Comparison of ENCODE assay signal across 17 cellular contexts in genomic region chr15:91970142-91970541, GRCh38.
DNase-seq lines count a peak whose midpoint lies in the region; ATAC-seq, FAIRE-seq and TF ChIP-seq lines count a peak whose summit lies in the region.
"Had no signal": no experiment of that assay in that cellular context is flagged by ENCODE, and none has a peak within 500 bp of the region (broad histone marks: within the 10 kb centered on the region; RNA-seq: fewer than 3 reads in every experiment).

No MANE protein-coding gene starts in this region.

- H3K36me3 ChIP-seq in heart right ventricle, result no peaks in the 10 kb centered on the region
- H3K36me3 ChIP-seq: breast epithelium, tibial nerve had no signal

- no peak overlapping the region for H3K4me3 ChIP-seq in heart right ventricle
- H3K4me3 ChIP-seq: breast epithelium, tibial nerve had no signal

- ATAC-seq in heart right ventricle, result peak; percentile 75 to 87 (median 79)
- no peak for ATAC-seq in HG03457 (IDR thresholded peaks at IDR 0.05; ENCODE audit: unreplicated experiment)
- ATAC-seq in activated CD4-positive, CD25-positive, alpha-beta regulatory T cell treated with anti-CD3 and anti-CD28 coated beads, Interleukin-2, amount 50 U/mL, for 24 hours, result no peak
- ATAC-seq: activated T-cell treated with anti-CD3 and anti-CD28 coated beads, Interleukin-2, amount 50 U/mL, for 4 hours; WTC11 had no signal

- no peaks in the 10 kb centered on the region for H3K27me3 ChIP-seq in heart right ventricle
- H3K27me3 ChIP-seq: breast epithelium, tibial nerve had no signal

- FAIRE-seq in GM19239 (lab: Jason Lieb, UNC), result no peak
- FAIRE-seq: frontal cortex had no signal

- H3K27ac ChIP-seq in heart right ventricle, result peak overlapping the region in 9 of 10 donors; percentile 33 to 83 (median 44)
- H3K27ac ChIP-seq: HL-60 had no signal

- H3K9me3 ChIP-seq in heart right ventricle, result no peaks in the 10 kb centered on the region
- H3K9me3 ChIP-seq: breast epithelium, tibial nerve had no signal

- 25 to 30% methylated on average over 7 of the region's 7 CpGs for WGBS in heart right ventricle, 2 donors

- TF ChIP-seq CTCF in heart right ventricle (IDR thresholded peaks at IDR 0.05), result no peak

- intact Hi-C loops in heart right ventricle (cut with DNase I) (loop anchor here in 6 of 10 donors (5.0 to 10.0 kb wide), 6 partner anchors 42 to 118 kb away; partner anchors contain the start of gene SLCO3A1 (in 5 of the 6)), posterior cingulate gyrus (cut with DNase I) (no loop called here)

- DNase-seq in Ammon's horn (ENCODE audit: low spot score) (peak; percentile 77), anterior cingulate cortex (lab: John Stamatoyannopoulos, UW) (peak in 43 of 58 donors; percentile 6 to 75 (median 44)), heart right ventricle (peak; percentile 68 to 81), posterior cingulate gyrus (peak; percentile 52 to 96 (median 70)), SK-N-DZ (ENCODE audit: low spot score) (no peak), GM19239 (ENCODE audit: insufficient read length, low spot score) (no peak)
- DNase-seq: activated T-cell treated with anti-CD3 and anti-CD28 coated beads, Interleukin-2, amount 50 U/mL, for 4 hours; AML-193; GDM1; NCI-H226 had no signal

- H3K4me1 ChIP-seq in heart right ventricle, result peaks cover 32 to 91% (median 74%) of the 10 kb centered on the region in 9 donors

Comparison
In these comparisons a context has a peak if more than half of its experiments do, and no peak if none do; other contexts are left out.
1. DNase-seq: peak in Ammon's horn (single experiment), anterior cingulate cortex (43 of 58), heart right ventricle (2 of 2) and posterior cingulate gyrus (10 of 10); none in SK-N-DZ (single experiment) and GM19239 (single experiment).
2. ATAC-seq: peak in heart right ventricle (8 of 8); none in HG03457 (single experiment) and activated CD4-positive, CD25-positive, alpha-beta regulatory T cell treated with anti-CD3 and anti-CD28 coated beads, Interleukin-2, amount 50 U/mL, for 24 hours (0 of 2).